Comparison of ENCODE assay signal across 29 cellular contexts in the genomic region with DNA sequence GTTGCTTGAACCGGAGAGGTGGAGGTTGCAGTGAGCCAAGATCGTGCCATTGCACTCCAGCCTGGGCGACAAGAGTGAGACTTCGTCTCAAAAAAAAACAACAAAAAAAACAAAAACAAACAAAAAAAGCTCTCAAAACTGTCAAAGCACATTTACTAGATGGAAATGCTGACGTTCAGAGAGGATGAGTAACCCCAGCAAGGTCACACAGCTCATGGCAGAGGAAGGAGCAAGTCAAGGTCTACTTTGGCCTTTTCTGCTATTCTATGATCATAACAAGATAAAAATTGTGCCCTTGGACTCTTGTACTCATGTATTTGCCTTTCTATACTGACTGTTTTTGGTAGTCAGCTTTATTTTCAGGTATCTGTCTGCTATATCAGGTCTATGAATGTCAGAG.
"Had no signal": no experiment of that assay in that cellular context is flagged by ENCODE, and none has a peak within 500 bp of the region (broad histone marks: within the 10 kb centered on the region; RNA-seq: fewer than 3 reads in every experiment).

No MANE protein-coding gene starts in this region.

- H3K36me3 Mint-ChIP-seq: activated naive CD4-positive, alpha-beta T cell treated with anti-CD3 and anti-CD28 coated beads, Interleukin-2, amount 50 U/mL, for 24 hours; activated naive CD8-positive, alpha-beta T cell treated with anti-CD3 and anti-CD28 coated beads for 36 hours; brain had no signal

- H3K4me3 Mint-ChIP-seq: activated B cell treated with CpG ODN at 0.5 μM for 24 hours; activated CD8-positive, alpha-beta T cell treated with anti-CD3 and anti-CD28 coated beads for 36 hours; activated naive CD4-positive, alpha-beta T cell treated with anti-CD3 and anti-CD28 coated beads for 36 hours; activated naive CD4-positive, alpha-beta T cell treated with anti-CD3 and anti-CD28 coated beads, Interleukin-2, amount 50 U/mL, for 24 hours; activated naive CD8-positive, alpha-beta T cell treated with anti-CD3 and anti-CD28 coated beads for 36 hours; activated naive CD8-positive, alpha-beta T cell treated with anti-CD3 and anti-CD28 coated beads, Interleukin-2, amount 50 U/mL, for 24 hours; activated T-cell treated with anti-CD3 and anti-CD28 coated beads, Interleukin-2, amount 50 U/mL, for 4 hours; brain; endodermal cell; T-helper 17 cell; T-helper 2 cell treated with Interferon-gamma antibody and Interleukin-4, amounts not matched to agents 5 μg/mL and 100 μg/mL, for 36 hours had no signal

- H3K27ac ChIP-seq: ascending aorta, breast epithelium, cardiac muscle cell, colonic mucosa, WERI-Rb-1 had no signal

- H3K9me3 Mint-ChIP-seq: activated B cell treated with CpG ODN at 0.5 μM for 24 hours; activated CD8-positive, alpha-beta T cell treated with anti-CD3 and anti-CD28 coated beads for 36 hours; activated naive CD4-positive, alpha-beta T cell treated with anti-CD3 and anti-CD28 coated beads for 36 hours; activated naive CD4-positive, alpha-beta T cell treated with anti-CD3 and anti-CD28 coated beads, Interleukin-2, amount 50 U/mL, for 24 hours; activated naive CD8-positive, alpha-beta T cell treated with anti-CD3 and anti-CD28 coated beads for 36 hours; activated naive CD8-positive, alpha-beta T cell treated with anti-CD3 and anti-CD28 coated beads, Interleukin-2, amount 50 U/mL, for 24 hours; activated T-cell treated with anti-CD3 and anti-CD28 coated beads, Interleukin-2, amount 50 U/mL, for 4 hours; activated T-helper 2 cell treated with anti-CD3 and anti-CD28 coated beads, Interferon-gamma antibody, Interleukin-2, Interleukin-4, amounts not matched to agents 10 μg/mL and 5 μg/mL and 100 μg/mL, durations not matched to agents 14 hours and 24 hours and 36 hours; brain; endodermal cell; T-helper 2 cell treated with Interferon-gamma antibody and Interleukin-4, amounts not matched to agents 5 μg/mL and 100 μg/mL, for 36 hours had no signal

- H3K27me3 Mint-ChIP-seq: activated B cell treated with CpG ODN at 0.5 μM for 24 hours; activated naive CD4-positive, alpha-beta T cell treated with anti-CD3 and anti-CD28 coated beads, Interleukin-2, amount 50 U/mL, for 24 hours; activated naive CD8-positive, alpha-beta T cell treated with anti-CD3 and anti-CD28 coated beads for 36 hours; activated naive CD8-positive, alpha-beta T cell treated with anti-CD3 and anti-CD28 coated beads, Interleukin-2, amount 50 U/mL, for 24 hours; brain; T-helper 17 cell had no signal

- H3K9me3 ChIP-seq: ascending aorta, breast epithelium, colonic mucosa had no signal

- H3K36me3 ChIP-seq: ascending aorta, breast epithelium, cardiac muscle cell, colonic mucosa, WERI-Rb-1 had no signal

- DNase-seq: activated B cell treated with CpG ODN at 0.5 μM for 24 hours; activated CD4-positive, alpha-beta T cell treated with anti-CD3 and anti-CD28 coated beads for 48 hours; activated CD4-positive, alpha-beta T cell treated with anti-CD3 and anti-CD28 coated beads, Interleukin-2, amount 50 U/mL, for 1 hour; activated CD4-positive, alpha-beta T cell treated with anti-CD3 and anti-CD28 coated beads, Interleukin-2, amount 50 U/mL, for 48 hours; activated CD8-positive, alpha-beta memory T cell treated with anti-CD3 and anti-CD28 coated beads for 24 hours; activated CD8-positive, alpha-beta T cell treated with anti-CD3 and anti-CD28 coated beads for 36 hours; activated effector memory CD4-positive, alpha-beta T cell treated with anti-CD3 and anti-CD28 coated beads, Interleukin-2, amount 50 U/mL, for 16 hours; activated naive CD4-positive, alpha-beta T cell treated with anti-CD3 and anti-CD28 coated beads for 36 hours; activated naive CD8-positive, alpha-beta T cell treated with anti-CD3 and anti-CD28 coated beads for 36 hours; activated naive CD8-positive, alpha-beta T cell treated with anti-CD3 and anti-CD28 coated beads, Interleukin-2, amount 50 U/mL, for 24 hours; activated T-cell treated with anti-CD3 and anti-CD28 coated beads, Interleukin-2, amount 50 U/mL, for 4 hours; central memory CD4-positive, alpha-beta T cell; cerebellar nuclear complex; colonic mucosa; effector memory CD4-positive, alpha-beta T cell; endodermal cell; foreskin fibroblast; T-helper 17 cell; T1000; WERI-Rb-1 had no signal

- H3K4me1 ChIP-seq: ascending aorta, breast epithelium, colonic mucosa had no signal

- ATAC-seq: activated CD4-positive, CD25-positive, alpha-beta regulatory T cell treated with anti-CD3 and anti-CD28 coated beads, Interleukin-2, amount 50 U/mL, for 24 hours; activated CD8-positive, alpha-beta T cell treated with anti-CD3 and anti-CD28 coated beads for 36 hours; activated naive CD8-positive, alpha-beta T cell treated with anti-CD3 and anti-CD28 coated beads, Interleukin-2, amount 50 U/mL, for 24 hours; activated T-cell treated with anti-CD3 and anti-CD28 coated beads, Interleukin-2, amount 50 U/mL, for 4 hours; esophagus mucosa; T-helper 17 cell had no signal

- H3K4me3 ChIP-seq: ascending aorta, breast epithelium, cardiac muscle cell, colonic mucosa had no signal

- H3K27me3 ChIP-seq: ascending aorta, breast epithelium, cardiac muscle cell, colonic mucosa had no signal

- H3K27ac Mint-ChIP-seq: activated B cell treated with CpG ODN at 0.5 μM for 24 hours; activated CD8-positive, alpha-beta T cell treated with anti-CD3 and anti-CD28 coated beads for 36 hours; activated naive CD4-positive, alpha-beta T cell treated with anti-CD3 and anti-CD28 coated beads for 36 hours; activated naive CD4-positive, alpha-beta T cell treated with anti-CD3 and anti-CD28 coated beads, Interleukin-2, amount 50 U/mL, for 24 hours; activated naive CD8-positive, alpha-beta T cell treated with anti-CD3 and anti-CD28 coated beads for 36 hours; activated naive CD8-positive, alpha-beta T cell treated with anti-CD3 and anti-CD28 coated beads, Interleukin-2, amount 50 U/mL, for 24 hours; activated T-helper 2 cell treated with anti-CD3 and anti-CD28 coated beads, Interferon-gamma antibody, Interleukin-2, Interleukin-4, amounts not matched to agents 10 μg/mL and 5 μg/mL and 100 μg/mL, durations not matched to agents 14 hours and 24 hours and 36 hours; brain; endodermal cell; T-helper 17 cell; T-helper 2 cell treated with Interferon-gamma antibody and Interleukin-4, amounts not matched to agents 5 μg/mL and 100 μg/mL, for 36 hours had no signal

- H3K4me1 Mint-ChIP-seq: activated B cell treated with CpG ODN at 0.5 μM for 24 hours; activated naive CD4-positive, alpha-beta T cell treated with anti-CD3 and anti-CD28 coated beads, Interleukin-2, amount 50 U/mL, for 24 hours; activated naive CD8-positive, alpha-beta T cell treated with anti-CD3 and anti-CD28 coated beads for 36 hours; activated naive CD8-positive, alpha-beta T cell treated with anti-CD3 and anti-CD28 coated beads, Interleukin-2, amount 50 U/mL, for 24 hours; T-helper 17 cell had no signal
